Comparison of ENCODE assay signal across 1 cellular context in the genomic region with DNA sequence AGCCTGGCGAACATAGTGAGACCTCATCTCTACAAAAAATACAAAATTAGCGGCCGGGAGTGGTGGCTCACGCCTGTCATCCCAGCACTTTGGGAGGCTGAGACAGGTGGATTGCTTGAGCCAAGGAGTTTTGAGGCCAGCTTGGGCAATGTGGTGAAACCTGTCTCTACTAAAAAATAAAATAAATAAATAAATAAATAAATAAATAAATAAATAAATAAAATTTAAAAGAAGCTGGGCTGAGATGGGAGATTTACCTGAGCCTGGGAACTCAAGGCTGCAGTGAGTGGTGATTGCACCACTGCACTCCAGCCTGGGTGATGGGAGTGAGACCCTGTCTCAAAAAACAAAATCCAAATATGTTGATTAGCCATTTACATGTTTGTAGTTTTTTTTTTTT.
A peak's percentile ranks its signal among the peaks of the same experiment; 100 is the strongest.
TF ChIP-seq lines count a peak whose summit lies in the region.

No MANE protein-coding gene starts in this region.

TF ChIP-seq in A549, 52 proteins besides CTCF, POLR2A, EP300 and RAD21:
- TF ChIP-seq ZC3H11A (IDR thresholded peaks at IDR 0.05): peak; percentile 37; the same call in 1 of the 2 replicates
